In genomic region chr22:42855726-42856125, GRCh38 we compare ENCODE assay signal across 8 cellular contexts. TPM values are rescaled to one million over a fixed set of nuclear protein-coding genes. Genes with fewer than 3 reads are reported as not detected.
A peak's percentile ranks its signal among the peaks of the same experiment; 100 is the strongest.
DNase-seq lines count a peak whose midpoint lies in the region; ATAC-seq, FAIRE-seq and TF ChIP-seq lines count a peak whose summit lies in the region.

No MANE protein-coding gene starts in this region.

- FAIRE-seq in astrocyte (lab: Jason Lieb, UNC) = no peak

- H3K4me3 Mint-ChIP-seq in activated T-cell treated with anti-CD3 and anti-CD28 coated beads, Interleukin-2, amount 50 U/mL, for 4 hours = peak overlapping the region; percentile 92
- H3K4me3 Mint-ChIP-seq in astrocyte (ENCODE audit: unreplicated experiment) = peak overlapping the region; percentile 91

- H3K27ac ChIP-seq in astrocyte (ENCODE audit: low read depth, low read length) (peak overlapping the region; percentile 90), lower lobe of right lung (peak overlapping the region; percentile 97), transverse colon (peak overlapping the region; percentile 94 to 98 (median 97))

- H4K20me1 ChIP-seq in astrocyte (ENCODE audit: insufficient read depth, low read length) = peaks cover 52% of the 10 kb centered on the region

- in situ Hi-C loops in transverse colon (cut with MboI; ENCODE audit: low pct_ligation_motif_present in 1 of 4, low pct_unique_long_range_greater_than_20kb in 1 of 4, low sequenced_read_pairs in 3 of 4) = loop anchor here in 1 of 4 donors (25.0 kb wide), 2 partner anchors 182 to 193 kb away; no protein-coding TSS in a partner anchor

- H3K4me1 Mint-ChIP-seq in activated T-cell treated with anti-CD3 and anti-CD28 coated beads, Interleukin-2, amount 50 U/mL, for 4 hours (ENCODE audit: low read depth) = peaks cover 11% of the 10 kb centered on the region
- H3K4me1 Mint-ChIP-seq in astrocyte (ENCODE audit: low read depth, unreplicated experiment) = peaks cover 3% of the 10 kb centered on the region

- no peak for TF ChIP-seq POLR2A in transverse colon (IDR thresholded peaks at IDR 0.05)

- 25 to 32% methylated on average over 4 of the region's 4 CpGs for WGBS in transverse colon (ENCODE audit: low coverage in 1 of 2), 2 donors

- H3K27ac Mint-ChIP-seq in astrocyte (ENCODE audit: unreplicated experiment) = peak overlapping the region; percentile 95

- no peak for ATAC-seq in activated T-cell treated with anti-CD3 and anti-CD28 coated beads, Interleukin-2, amount 50 U/mL, for 4 hours
- no peak for ATAC-seq in lower lobe of right lung
- no peak for ATAC-seq in GM21576 (IDR thresholded peaks at IDR 0.05; ENCODE audit: unreplicated experiment)

- peak overlapping the region; percentile 97 for H3K9ac ChIP-seq in astrocyte (ENCODE audit: low read length)

- H3K27me3 Mint-ChIP-seq in activated T-cell treated with anti-CD3 and anti-CD28 coated beads, Interleukin-2, amount 50 U/mL, for 4 hours (ENCODE audit: low read depth) = no peaks in the 10 kb centered on the region
- no peaks in the 10 kb centered on the region for H3K27me3 Mint-ChIP-seq in astrocyte (ENCODE audit: low read depth, unreplicated experiment)

- intact Hi-C loops in lower lobe of right lung (cut with DNase I) (no loop called here), transverse colon (cut with DNase I; ENCODE audit: low total_unique reads) (no loop called here)

- no peak for DNase-seq in activated T-cell treated with anti-CD3 and anti-CD28 coated beads, Interleukin-2, amount 50 U/mL, for 4 hours
- no peak for DNase-seq in activated T-cell treated with anti-CD3 and anti-CD28 coated beads, Interleukin-2, amount 50 U/mL, for 48 hours
- DNase-seq in astrocyte (ENCODE audit: low read depth) (no peak), lower lobe of right lung (no peak), transverse colon (no peak), Ammon's horn (ENCODE audit: low spot score) (no peak), NCI-H524 (lab: John Stamatoyannopoulos, UW) (no peak)

- H3K27me3 ChIP-seq in astrocyte (ENCODE audit: insufficient read depth, low read length) (no peaks in the 10 kb centered on the region), lower lobe of right lung (ENCODE audit: low read depth) (no peaks in the 10 kb centered on the region), transverse colon (no peaks in the 10 kb centered on the region)

- H3K36me3 ChIP-seq in astrocyte (ENCODE audit: insufficient read depth, low read length) = no peaks in the 10 kb centered on the region
- H3K36me3 ChIP-seq in lower lobe of right lung = peaks cover 5% of the 10 kb centered on the region
- H3K36me3 ChIP-seq in transverse colon = no peaks in the 10 kb centered on the region

- H2AFZ ChIP-seq in astrocyte (ENCODE audit: low read depth, low read length) = no peak overlapping the region

- no peaks in the 10 kb centered on the region for H3K36me3 Mint-ChIP-seq in activated T-cell treated with anti-CD3 and anti-CD28 coated beads, Interleukin-2, amount 50 U/mL, for 4 hours (ENCODE audit: insufficient read depth)
- H3K36me3 Mint-ChIP-seq in astrocyte (ENCODE audit: low read depth, unreplicated experiment) = peaks cover 5% of the 10 kb centered on the region

- no peak for TF ChIP-seq EP300 in transverse colon (IDR thresholded peaks at IDR 0.05; ENCODE audit: low read depth)

- peaks cover 13% of the 10 kb centered on the region for H3K4me1 ChIP-seq in astrocyte (ENCODE audit: insufficient read depth, low read length)
- peaks cover 13% of the 10 kb centered on the region for H3K4me1 ChIP-seq in lower lobe of right lung
- peaks cover 7 to 25% (median 20%) of the 10 kb centered on the region in 4 donors for H3K4me1 ChIP-seq in transverse colon

- peaks cover 58% of the 10 kb centered on the region for H3K79me2 ChIP-seq in astrocyte (ENCODE audit: insufficient read depth, low read length)

- H3K9me3 ChIP-seq in astrocyte (ENCODE audit: insufficient read depth, low read depth, low read length) (peaks cover 4% of the 10 kb centered on the region), lower lobe of right lung (no peaks in the 10 kb centered on the region), transverse colon (no peaks in the 10 kb centered on the region)

- H3K4me3 ChIP-seq in astrocyte (ENCODE audit: insufficient read depth, low read depth, low read length) = peak overlapping the region; percentile 88
- H3K4me3 ChIP-seq in lower lobe of right lung = peak overlapping the region; percentile 92
- H3K4me3 ChIP-seq in transverse colon = peak overlapping the region in 3 of 4 donors; percentile 84 to 87 (median 86)

- H3K9me3 Mint-ChIP-seq in activated T-cell treated with anti-CD3 and anti-CD28 coated beads, Interleukin-2, amount 50 U/mL, for 4 hours = no peaks in the 10 kb centered on the region
- no peaks in the 10 kb centered on the region for H3K9me3 Mint-ChIP-seq in astrocyte (ENCODE audit: unreplicated experiment)

- no peak for TF ChIP-seq CTCF in astrocyte (IDR thresholded peaks at IDR 0.05; ENCODE audit: insufficient read depth, low read depth, low read length)
- TF ChIP-seq CTCF in lower lobe of right lung (IDR thresholded peaks at IDR 0.05) = no peak
- TF ChIP-seq CTCF in transverse colon (IDR thresholded peaks at IDR 0.05) = no peak

- H3K4me2 ChIP-seq in astrocyte (ENCODE audit: low read length) = peak overlapping the region; percentile 95

RNA-seq across cellular contexts. Expression of gene ARFGAP3, which starts 1.3 kb away (rescaled TPM):
- 10 to 100 TPM; 21.6 to 34.5 (median 26.8) TPM for total RNA-seq in activated T-cell treated with anti-CD3 and anti-CD28 coated beads, Interleukin-2, amount 50 U/mL, for 4 hours
- total RNA-seq in astrocyte (59.5 and 64.1 TPM in 2 replicates), lower lobe of right lung (39.9 TPM), transverse colon (10 to 100 TPM; 24.3 to 43.5 (median 33.3) TPM)
